8 cellular contexts compared by ENCODE assay signal in genomic region chr4:123554819-123555499, GRCh38.
DNase-seq lines count a peak whose midpoint lies in the region; ATAC-seq and TF ChIP-seq lines count a peak whose summit lies in the region.

No MANE protein-coding gene starts in this region.

- no peaks in the 10 kb centered on the region for H3K79me2 ChIP-seq in HCT116 (ENCODE audit: insufficient read depth, low read length)

- H3K4me3 ChIP-seq in HCT116 (replicated peaks in 1 of 2; ENCODE audit: low read depth in 1 of 2, low read length in 2 of 2) (no peak overlapping the region), skeletal muscle cell (ENCODE audit: low read depth, low read length) (peak overlapping the region; percentile 3)

- no peaks in the 10 kb centered on the region for H3K27me3 ChIP-seq in HCT116 (ENCODE audit: insufficient read depth, low read length)

- H3K9ac ChIP-seq in HCT116 (ENCODE audit: low read length) = no peak overlapping the region

- BruUV-seq in HCT116 (replicated peaks; lab: Mats Ljungman, UMichigan) = no TSS peak

- H3K4me3 Mint-ChIP-seq in brain = peak overlapping the region in 4 of 5 experiments; percentile 31 to 69 (median 58)

- H3K4me2 ChIP-seq in HCT116 (ENCODE audit: low read length) = peak overlapping the region; percentile 27

- no peaks in the 10 kb centered on the region for H3K36me3 Mint-ChIP-seq in brain

- TF ChIP-seq CTCF in HCT116 (IDR thresholded peaks at IDR 0.05 in 2 of 3, conservative IDR thresholded peaks at IDR 0.05 in 1 of 3; ENCODE audit: borderline replicate concordance in 1 of 3, insufficient read depth in 1 of 3, low read depth in 2 of 3, low read length in 2 of 3) (no peak), brain (conservative IDR thresholded peaks at IDR 0.05) (no peak)

- H3K27ac Mint-ChIP-seq in brain = peak overlapping the region; percentile 67 to 98 (median 94)

- no peak for ATAC-seq in HCT116
- peak; percentile 39 for ATAC-seq in left colon

- peaks cover 49% of the 10 kb centered on the region for H3K4me1 Mint-ChIP-seq in brain

- CTCF ChIA-PET in HCT116 (lab: Charles Lee) = interaction anchor here (2.2 kb wide), 1 partner anchor 10 kb away, joined by 12 read pairs; no protein-coding TSS in a partner anchor

- TF ChIP-seq RAD21 in HCT116 (IDR thresholded peaks at IDR 0.05; ENCODE audit: low read depth) = no peak

- H4K20me1 ChIP-seq in HCT116 (ENCODE audit: insufficient read depth) = no peaks in the 10 kb centered on the region

- intact Hi-C loops in HCT116 (cut with micrococcal nuclease) (no loop called here), left colon (cut with DNase I, micrococcal nuclease) (loop anchor here in 1 of 2 donors (5.0 kb wide), 1 partner anchor 153 kb away; no protein-coding TSS in a partner anchor)

- H3K36me3 ChIP-seq in HCT116 (ENCODE audit: control insufficient read depth in 1 of 2, insufficient read depth in 2 of 2, low read length in 2 of 2) = no peaks in the 10 kb centered on the region

- no peaks in the 10 kb centered on the region for H3K9me2 ChIP-seq in HCT116 (ENCODE audit: insufficient read depth)

- TF ChIP-seq POLR2A in HCT116 (IDR thresholded peaks at IDR 0.05; ENCODE audit: borderline replicate concordance, extremely low read depth, insufficient read depth, insufficient read length) = no peak

- peak overlapping the region; percentile 28; the same call in 1 of the 2 replicates for H3K27ac ChIP-seq in HCT116 (ENCODE audit: low read depth, low read length)

- no peaks in the 10 kb centered on the region for H3K9me3 ChIP-seq in HCT116 (ENCODE audit: control insufficient read depth in 1 of 2, insufficient read depth in 1 of 2, low read depth in 1 of 2, low read length in 2 of 2)

- H3K9me3 Mint-ChIP-seq in brain = peaks cover 0 to 4% (median 3%) of the 10 kb centered on the region in 5 experiments

- H3K27me3 Mint-ChIP-seq in brain = peaks cover 6% of the 10 kb centered on the region

- POLR2A ChIA-PET in HCT116 (lab: Charles Lee) = no interaction called here

- peaks cover 11 to 25% of the 10 kb centered on the region in 2 experiments for H3K4me1 ChIP-seq in HCT116 (ENCODE audit: control insufficient read depth in 1 of 2, insufficient read depth in 2 of 2, low read length in 2 of 2)

- H2AFZ ChIP-seq in HCT116 (ENCODE audit: low read depth, low read length, poor library complexity, severe bottlenecking) = peak overlapping the region; percentile 53

- DNase-seq in HCT116 (ENCODE audit: low read depth, low spot score) (no peak), left colon (peak in 1 of 2 donors; percentile 23), skeletal muscle cell (ENCODE audit: low read depth) (no peak), AG20443 (ENCODE audit: low spot score) (no peak), CD1c-positive myeloid dendritic cell (ENCODE audit: extremely low spot score) (no peak), SIG-M5 treated with dmso at 0.1 percent for 504 hours (lab: John Stamatoyannopoulos, UW; ENCODE audit: unreplicated experiment) (no peak)
- DNase-seq in activated CD4-positive, alpha-beta T cell treated with anti-CD3 and anti-CD28 coated beads for 1 hour = no peak

- RAD21 ChIA-PET in HCT116 (lab: Charles Lee; ENCODE audit: low non-redundant PET in 1 of 2, low total read pairs in 2 of 2, uncharacterized antibody in 2 of 2, unreplicated experiment in 2 of 2) = interaction anchor here in 1 of 2 experiments (0.6 kb wide), 1 partner anchor 56 kb away, joined by 4 read pairs; no protein-coding TSS in a partner anchor

TF ChIP-seq in HCT116, 20 proteins besides CTCF, POLR2A, EP300 and RAD21:
- TF ChIP-seq SRF (IDR thresholded peaks at IDR 0.05; ENCODE audit: low read depth) (no peak), EGR1 (IDR thresholded peaks at IDR 0.05; ENCODE audit: low read depth) (no peak), ZNF274 (IDR thresholded peaks at IDR 0.05; ENCODE audit: low read depth, low read length) (no peak), MAX (IDR thresholded peaks at IDR 0.05) (no peak), CBX3 (IDR thresholded peaks at IDR 0.05; ENCODE audit: low read depth) (no peak), CEBPB (IDR thresholded peaks at IDR 0.05; ENCODE audit: low read depth) (no peak), ELF1 (IDR thresholded peaks at IDR 0.05; ENCODE audit: borderline replicate concordance, low read depth) (no peak), TCF7L2 (IDR thresholded peaks at IDR 0.05; ENCODE audit: borderline replicate concordance, extremely low read depth, insufficient read depth, insufficient read length) (no peak)
- TF ChIP-seq, protein P1, sequence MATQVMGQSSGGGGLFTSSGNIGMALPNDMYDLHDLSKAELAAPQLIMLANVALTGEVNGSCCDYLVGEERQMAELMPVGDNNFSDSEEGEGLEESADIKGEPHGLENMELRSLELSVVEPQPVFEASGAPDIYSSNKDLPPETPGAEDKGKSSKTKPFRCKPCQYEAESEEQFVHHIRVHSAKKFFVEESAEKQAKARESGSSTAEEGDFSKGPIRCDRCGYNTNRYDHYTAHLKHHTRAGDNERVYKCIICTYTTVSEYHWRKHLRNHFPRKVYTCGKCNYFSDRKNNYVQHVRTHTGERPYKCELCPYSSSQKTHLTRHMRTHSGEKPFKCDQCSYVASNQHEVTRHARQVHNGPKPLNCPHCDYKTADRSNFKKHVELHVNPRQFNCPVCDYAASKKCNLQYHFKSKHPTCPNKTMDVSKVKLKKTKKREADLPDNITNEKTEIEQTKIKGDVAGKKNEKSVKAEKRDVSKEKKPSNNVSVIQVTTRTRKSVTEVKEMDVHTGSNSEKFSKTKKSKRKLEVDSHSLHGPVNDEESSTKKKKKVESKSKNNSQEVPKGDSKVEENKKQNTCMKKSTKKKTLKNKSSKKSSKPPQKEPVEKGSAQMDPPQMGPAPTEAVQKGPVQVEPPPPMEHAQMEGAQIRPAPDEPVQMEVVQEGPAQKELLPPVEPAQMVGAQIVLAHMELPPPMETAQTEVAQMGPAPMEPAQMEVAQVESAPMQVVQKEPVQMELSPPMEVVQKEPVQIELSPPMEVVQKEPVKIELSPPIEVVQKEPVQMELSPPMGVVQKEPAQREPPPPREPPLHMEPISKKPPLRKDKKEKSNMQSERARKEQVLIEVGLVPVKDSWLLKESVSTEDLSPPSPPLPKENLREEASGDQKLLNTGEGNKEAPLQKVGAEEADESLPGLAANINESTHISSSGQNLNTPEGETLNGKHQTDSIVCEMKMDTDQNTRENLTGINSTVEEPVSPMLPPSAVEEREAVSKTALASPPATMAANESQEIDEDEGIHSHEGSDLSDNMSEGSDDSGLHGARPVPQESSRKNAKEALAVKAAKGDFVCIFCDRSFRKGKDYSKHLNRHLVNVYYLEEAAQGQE (IDR thresholded peaks at IDR 0.05; ENCODE audit: low read depth) = no peak
